Comparison of ENCODE assay signal across 13 cellular contexts in the genomic region with DNA sequence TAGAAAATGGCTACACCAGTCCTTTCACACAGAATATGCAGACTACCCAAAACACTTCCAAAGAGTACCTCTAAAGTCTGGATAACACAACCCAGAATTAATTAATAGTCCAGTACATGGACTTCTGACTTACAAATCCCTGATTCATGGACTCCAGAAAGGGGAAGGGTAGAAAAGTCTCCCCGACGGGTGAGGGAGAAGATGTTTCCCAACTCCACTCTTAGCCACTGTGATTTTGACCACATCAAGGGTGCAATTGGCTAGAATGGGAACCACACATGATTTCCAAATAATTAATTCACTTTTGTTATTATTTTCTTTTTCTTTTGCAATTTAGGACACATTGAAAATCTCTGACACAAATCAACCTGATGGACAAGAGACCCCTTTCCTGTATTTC. TPM values are rescaled to one million over a fixed set of nuclear protein-coding genes. Genes with fewer than 3 reads are reported as not detected.
"Had no signal": no experiment of that assay in that cellular context is flagged by ENCODE, and none has a peak within 500 bp of the region (broad histone marks: within the 10 kb centered on the region; RNA-seq: fewer than 3 reads in every experiment).

No MANE protein-coding gene starts in this region.

- H3K9me3 Mint-ChIP-seq: activated naive CD8-positive, alpha-beta T cell treated with anti-CD3 and anti-CD28 coated beads for 36 hours had no signal

- H3K4me1 ChIP-seq: breast epithelium, gastrocnemius medialis had no signal

- H3K4me3 Mint-ChIP-seq: activated naive CD8-positive, alpha-beta T cell treated with anti-CD3 and anti-CD28 coated beads for 36 hours had no signal

- DNase-seq: activated CD4-positive, alpha-beta T cell treated with anti-CD3 and anti-CD28 coated beads for 4 hours; activated naive CD8-positive, alpha-beta T cell treated with anti-CD3 and anti-CD28 coated beads for 36 hours; erythroblast; gastrocnemius medialis; heart right ventricle; islet precursor cell; stimulated activated CD4-positive, alpha-beta T cell treated with anti-CD3 and anti-CD28 coated beads, Interleukin-1b, Interleukin-23, amount 100 ng/mL, for 48 hours; stomach; T-helper 1 cell had no signal

- H3K36me3 ChIP-seq: breast epithelium, gastrocnemius medialis, heart right ventricle, neutrophil, stomach had no signal

- H3K27ac Mint-ChIP-seq: activated naive CD8-positive, alpha-beta T cell treated with anti-CD3 and anti-CD28 coated beads for 36 hours had no signal

- ATAC-seq: gastrocnemius medialis had no signal

- H3K4me3 ChIP-seq: gastrocnemius medialis, stomach had no signal

- H3K36me3 Mint-ChIP-seq: activated naive CD8-positive, alpha-beta T cell treated with anti-CD3 and anti-CD28 coated beads for 36 hours had no signal

- H3K9me3 ChIP-seq: breast epithelium, gastrocnemius medialis, heart right ventricle, neutrophil, stomach had no signal

- H3K27ac ChIP-seq: breast epithelium, gastrocnemius medialis, heart right ventricle, neutrophil, stomach had no signal

RNA-seq across cellular contexts. Expression of gene TMEM130, which starts 1.4 kb away (rescaled TPM):
- total RNA-seq: activated naive CD8-positive, alpha-beta T cell treated with anti-CD3 and anti-CD28 coated beads for 36 hours; dermis microvascular lymphatic vessel endothelial cell; gastrocnemius medialis; lung microvascular endothelial cell had no signal
